31 cellular contexts compared by ENCODE assay signal in genomic region chrX:39211501-39211900, GRCh38.
"Had no signal": no experiment of that assay in that cellular context is flagged by ENCODE, and none has a peak within 500 bp of the region (broad histone marks: within the 10 kb centered on the region; RNA-seq: fewer than 3 reads in every experiment).

No MANE protein-coding gene starts in this region.

- H3K9me3 ChIP-seq: ascending aorta, body of pancreas had no signal

- H3K4me3 ChIP-seq: ascending aorta, body of pancreas, cardiac muscle cell had no signal

- H3K27me3 ChIP-seq: ascending aorta, body of pancreas, brain microvascular endothelial cell, cardiac muscle cell had no signal

- H3K4me1 ChIP-seq: ascending aorta, body of pancreas had no signal

- H3K27ac ChIP-seq: ascending aorta, body of pancreas, brain microvascular endothelial cell, cardiac muscle cell, VCaP had no signal

- H3K36me3 ChIP-seq: ascending aorta, brain microvascular endothelial cell, cardiac muscle cell had no signal

- DNase-seq: activated B cell treated with CpG ODN at 0.5 μM for 24 hours; activated CD4-positive, alpha-beta memory T cell treated with anti-CD3 and anti-CD28 coated beads for 36 hours; activated CD4-positive, alpha-beta T cell treated with anti-CD3 and anti-CD28 coated beads for 4 hours; activated CD4-positive, alpha-beta T cell treated with anti-CD3 and anti-CD28 coated beads, Interleukin-2, amount 10 ng/mL, durations not matched to agents 24 days and 14 days; activated CD4-positive, alpha-beta T cell treated with anti-CD3 and anti-CD28 coated beads, Interleukin-2, amount 50 U/mL, for 1 hour; activated CD4-positive, alpha-beta T cell treated with anti-CD3 and anti-CD28 coated beads, Interleukin-2, amount 50 U/mL, for 4 hours; activated CD4-positive, CD25-positive, alpha-beta regulatory T cell treated with anti-CD3 and anti-CD28 coated beads, Interleukin-2, amount 50 U/mL, for 72 hours; activated CD8-positive, alpha-beta memory T cell treated with anti-CD3 and anti-CD28 coated beads, Interleukin-2, amount 50 U/mL, for 4 hours; activated CD8-positive, alpha-beta T cell treated with anti-CD3 and anti-CD28 coated beads for 36 hours; activated effector memory CD4-positive, alpha-beta T cell treated with anti-CD3 and anti-CD28 coated beads, Interleukin-2, amount 50 U/mL, for 16 hours; activated gamma-delta T cell treated with Interleukin-2 at 50 U/mL for 16 hours; activated naive CD4-positive, alpha-beta T cell treated with anti-CD3 and anti-CD28 coated beads, Interleukin-2, amount 10 ng/mL, durations not matched to agents 7 days and 5 days; activated naive CD4-positive, alpha-beta T cell treated with Interleukin-2 at 50 U/mL for 16 hours; activated naive CD8-positive, alpha-beta T cell treated with anti-CD3 and anti-CD28 coated beads, Interleukin-2, amount 10 ng/mL, durations not matched to agents 7 days and 5 days; activated naive CD8-positive, alpha-beta T cell treated with anti-CD3 and anti-CD28 coated beads, Interleukin-2, amount 50 U/mL, for 24 hours; activated T-cell treated with anti-CD3 and anti-CD28 coated beads for 4 hours; activated T-cell treated with anti-CD3 and anti-CD28 coated beads, Interleukin-2, amount 50 U/mL, for 1 hour; activated T-cell treated with anti-CD3 and anti-CD28 coated beads, Interleukin-2, amount 50 U/mL, for 4 hours; activated T-cell treated with anti-CD3 and anti-CD28 coated beads, Interleukin-2, amount 50 U/mL, for 72 hours; amygdala; anterior cingulate cortex; body of pancreas; brain microvascular endothelial cell; caudate nucleus; cerebellar nuclear complex; T-cell; T-helper 17 cell; T1000 had no signal
